In the genomic region with DNA sequence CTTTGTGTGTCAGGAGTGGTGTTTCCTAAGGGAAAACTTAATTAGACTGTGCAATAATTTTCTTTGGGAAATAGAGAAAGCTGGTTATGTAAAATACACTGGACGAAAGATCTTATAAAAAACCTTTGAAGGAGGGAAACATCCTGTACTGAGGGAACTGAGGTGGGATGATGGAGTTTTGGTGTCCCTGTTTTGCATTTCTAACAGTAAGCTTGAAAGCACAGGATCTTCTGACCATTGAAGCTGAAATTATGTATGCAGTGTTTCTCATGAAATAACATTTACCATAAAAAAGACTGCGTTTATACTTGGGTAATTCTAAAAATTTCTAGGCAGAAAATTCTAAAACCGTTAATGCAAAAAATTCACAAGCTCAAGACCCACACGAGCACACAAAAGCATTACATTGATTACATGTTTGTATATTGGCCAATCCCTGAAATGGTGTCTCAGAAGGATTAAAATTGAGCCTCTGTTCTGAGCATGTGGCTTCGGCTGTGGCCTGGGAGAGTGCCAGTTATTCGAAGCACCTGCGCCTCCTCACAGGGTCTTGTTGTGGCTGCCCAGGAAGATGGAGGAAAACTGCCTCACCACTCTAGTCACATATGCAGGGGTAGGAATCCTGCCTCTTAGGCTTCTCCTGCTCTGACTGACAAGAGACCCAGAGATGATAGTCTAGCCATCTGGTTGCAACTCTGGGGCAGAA, we compare ENCODE assay signal across 21 cellular contexts. TPM values are rescaled to one million over a fixed set of nuclear protein-coding genes. Genes with fewer than 3 reads are reported as not detected.
DNase-seq lines count a peak whose midpoint lies in the region; ATAC-seq and FAIRE-seq lines count a peak whose summit lies in the region.
"Had no signal": no experiment of that assay in that cellular context is flagged by ENCODE, and none has a peak within 500 bp of the region (broad histone marks: within the 10 kb centered on the region; RNA-seq: fewer than 3 reads in every experiment).

No MANE protein-coding gene starts in this region.

- peaks cover 7 to 9% of the 10 kb centered on the region in 2 donors for H3K27me3 Mint-ChIP-seq in CD8-positive, alpha-beta memory T cell
- H3K27me3 Mint-ChIP-seq: type B pancreatic cell had no signal

- POLR2A ChIA-PET in CD8-positive, alpha-beta memory T cell (lab: Charles Lee), result no interaction called here

- CTCF ChIA-PET in CD8-positive, alpha-beta memory T cell (lab: Charles Lee), result no interaction called here

- no peaks in the 10 kb centered on the region for H3K36me3 Mint-ChIP-seq in CD8-positive, alpha-beta memory T cell
- H3K36me3 Mint-ChIP-seq: type B pancreatic cell had no signal

- no peak for ATAC-seq in HG03460 (IDR thresholded peaks at IDR 0.05; ENCODE audit: unreplicated experiment)

- no peaks in the 10 kb centered on the region for H3K9me3 ChIP-seq in SJCRH30 (replicated peaks)
- no peaks in the 10 kb centered on the region for H3K9me3 ChIP-seq in CD8-positive, alpha-beta memory T cell (ENCODE audit: low read length)
- H3K9me3 ChIP-seq: ovary had no signal

- no peak overlapping the region for H3K27ac Mint-ChIP-seq in CD8-positive, alpha-beta memory T cell
- H3K27ac Mint-ChIP-seq: T-helper 2 cell treated with Interferon-gamma antibody and Interleukin-4, amounts not matched to agents 5 μg/mL and 100 μg/mL, for 36 hours; type B pancreatic cell had no signal

- DNase-seq in GM19239 (ENCODE audit: insufficient read length, low spot score) (no peak), NCI-H1105 (lab: John Stamatoyannopoulos, UW) (peak; percentile 28), SJCRH30 (peak; percentile 2 to 10), pons (ENCODE audit: low spot score) (peak; percentile 21), H7 (no peak)
- no peak for DNase-seq in CD8-positive, alpha-beta memory T cell
- DNase-seq in stimulated activated CD4-positive, alpha-beta T cell treated with anti-CD3 and anti-CD28 coated beads, Interleukin-2, amount 100 ng/mL, for 48 hours, result no peak
- DNase-seq: activated CD4-positive, alpha-beta T cell treated with anti-CD3 and anti-CD28 coated beads for 1 hour; activated gamma-delta T cell treated with Interleukin-2 at 50 U/mL for 16 hours; C1 segment of cervical spinal cord; KG1; NCI-H1694 treated with DMSO at 0.1 percent for 48 hours; ovary; SIG-M5; stimulated activated naive CD4-positive, alpha-beta T cell had no signal

- no peak overlapping the region for H3K27ac ChIP-seq in SJCRH30
- no peak overlapping the region for H3K27ac ChIP-seq in CD8-positive, alpha-beta memory T cell (ENCODE audit: low read depth, low read length)
- H3K27ac ChIP-seq: ovary had no signal

- H3K36me3 ChIP-seq in SJCRH30 (no peaks in the 10 kb centered on the region), H7 (replicated peaks; ENCODE audit: control insufficient read depth, insufficient read depth, low read length) (no peaks in the 10 kb centered on the region)
- no peaks in the 10 kb centered on the region for H3K36me3 ChIP-seq in CD8-positive, alpha-beta memory T cell (ENCODE audit: insufficient read depth, low read length)
- H3K36me3 ChIP-seq: ovary had no signal

- no peaks in the 10 kb centered on the region for H3K9me3 Mint-ChIP-seq in CD8-positive, alpha-beta memory T cell
- H3K9me3 Mint-ChIP-seq: T-helper 2 cell treated with Interferon-gamma antibody and Interleukin-4, amounts not matched to agents 5 μg/mL and 100 μg/mL, for 36 hours had no signal

- H3K27me3 ChIP-seq in SJCRH30 (no peaks in the 10 kb centered on the region), H7 (ENCODE audit: control insufficient read depth, insufficient read depth, low read length) (no peaks in the 10 kb centered on the region)
- no peaks in the 10 kb centered on the region for H3K27me3 ChIP-seq in CD8-positive, alpha-beta memory T cell (ENCODE audit: insufficient read depth, low read length, poor library complexity, severe bottlenecking)
- H3K27me3 ChIP-seq: ovary had no signal

- no peak overlapping the region for H3K4me3 Mint-ChIP-seq in CD8-positive, alpha-beta memory T cell
- H3K4me3 Mint-ChIP-seq: T-helper 2 cell treated with Interferon-gamma antibody and Interleukin-4, amounts not matched to agents 5 μg/mL and 100 μg/mL, for 36 hours; type B pancreatic cell had no signal

- H3K4me1 ChIP-seq in SJCRH30, result no peaks in the 10 kb centered on the region
- no peaks in the 10 kb centered on the region for H3K4me1 ChIP-seq in CD8-positive, alpha-beta memory T cell (ENCODE audit: insufficient read depth, low read length)

- FAIRE-seq in GM19239 (lab: Jason Lieb, UNC), result peak; percentile 70
- FAIRE-seq: colon, endometrium had no signal

- no peaks in the 10 kb centered on the region for H3K4me1 Mint-ChIP-seq in CD8-positive, alpha-beta memory T cell

- H3K4me3 ChIP-seq in SJCRH30, result no peak overlapping the region
- H3K4me3 ChIP-seq in H7 (ENCODE audit: insufficient read depth, low read depth, low read length), result no peak overlapping the region
- no peak overlapping the region for H3K4me3 ChIP-seq in CD8-positive, alpha-beta memory T cell (ENCODE audit: low read length)
- H3K4me3 ChIP-seq: ovary, smooth muscle cell had no signal

RNA-seq across cellular contexts. Expression of a gene that starts 49.5 kb away (rescaled TPM):
- 4.5 and 5.5 TPM in 2 replicates for total RNA-seq in SJCRH30 (2014; rRNA removed; shearing (Covaris generic))
- 16.0 and 18.7 TPM in 2 replicates for total RNA-seq in H7 (2014; rRNA removed; shearing (Covaris generic))
- 1 to 10 TPM; 1.6 TPM for total RNA-seq in CD8-positive, alpha-beta memory T cell
- polyA plus RNA-seq in CD8-positive, alpha-beta memory T cell, result not detected

Comparison
In these comparisons a context has a peak if more than half of its experiments do, and no peak if none do; other contexts are left out.
1. DNase-seq: peak in NCI-H1105 (single experiment), SJCRH30 (2 of 2) and pons (single experiment); none in GM19239 (single experiment), H7 (single experiment), CD8-positive, alpha-beta memory T cell (0 of 5) and stimulated activated CD4-positive, alpha-beta T cell treated with anti-CD3 and anti-CD28 coated beads, Interleukin-2, amount 100 ng/mL, for 48 hours (0 of 2).